In the genomic region with DNA sequence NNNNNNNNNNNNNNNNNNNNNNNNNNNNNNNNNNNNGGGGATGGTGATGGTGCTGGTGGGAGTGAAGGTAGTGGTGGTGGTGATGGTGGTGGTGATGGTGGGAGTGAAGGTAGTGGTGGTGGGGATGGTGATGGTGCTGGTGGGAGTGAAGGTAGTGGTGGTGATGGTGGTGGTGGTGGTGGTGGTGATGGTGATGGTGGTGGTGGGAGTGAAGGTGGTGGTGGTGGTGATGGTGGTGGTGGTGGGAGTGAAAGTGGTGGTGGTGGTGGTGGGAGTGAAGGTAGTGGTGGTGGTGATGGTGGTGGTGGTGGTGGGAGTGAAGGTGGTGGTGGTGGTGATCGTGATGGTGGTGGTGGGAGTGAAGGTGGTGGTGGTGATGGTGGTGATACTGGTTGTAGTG, we compare ENCODE assay signal across 1 cellular context.
TF ChIP-seq lines count a peak whose summit lies in the region.

No MANE protein-coding gene starts in this region.

TF ChIP-seq in endothelial cell of umbilical vein, 7 proteins besides CTCF, POLR2A, EP300 and RAD21:
- TF ChIP-seq, protein P1, sequence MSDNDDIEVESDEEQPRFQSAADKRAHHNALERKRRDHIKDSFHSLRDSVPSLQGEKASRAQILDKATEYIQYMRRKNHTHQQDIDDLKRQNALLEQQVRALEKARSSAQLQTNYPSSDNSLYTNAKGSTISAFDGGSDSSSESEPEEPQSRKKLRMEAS (IDR thresholded peaks at IDR 0.05; ENCODE audit: insufficient read depth, insufficient read length) = no peak
- TF ChIP-seq EZH2 (IDR thresholded peaks at IDR 0.05; ENCODE audit: borderline replicate concordance, low read depth, low read length, severe bottlenecking) = no peak
- no peak for TF ChIP-seq GATA2 (IDR thresholded peaks at IDR 0.05; ENCODE audit: insufficient read depth, insufficient read length, low read depth, low read length)
- TF ChIP-seq JUN (IDR thresholded peaks at IDR 0.05; ENCODE audit: borderline replicate concordance, insufficient read depth, insufficient read length, low read depth) = no peak
- TF ChIP-seq POLR2AphosphoS5 (IDR thresholded peaks at IDR 0.05; ENCODE audit: insufficient read depth, low read depth, low read length) = no peak
- TF ChIP-seq MYC (IDR thresholded peaks at IDR 0.05; ENCODE audit: low read depth, low read length) = no peak
- TF ChIP-seq FOS (IDR thresholded peaks at IDR 0.05; ENCODE audit: borderline replicate concordance, insufficient read depth, low read length) = no peak
